Comparison of ENCODE assay signal across 26 cellular contexts in genomic region chr5:177261510-177261909, GRCh38.
"Had no signal": no experiment of that assay in that cellular context is flagged by ENCODE, and none has a peak within 500 bp of the region (broad histone marks: within the 10 kb centered on the region; RNA-seq: fewer than 3 reads in every experiment).

No MANE protein-coding gene starts in this region.

- H3K27me3 ChIP-seq: gastrocnemius medialis, neutrophil, pancreas, right atrium auricular region, sigmoid colon, spleen, suprapubic skin, transverse colon, upper lobe of right lung, uterus had no signal

- H3K27me3 Mint-ChIP-seq: naive B cell; natural killer cell treated with Interleukin-12 subunit alpha and Interleukin-12 subunit beta and Interleukin-15 and Interleukin-18, amount 100 ng/mL, for 72 hours; stimulated activated naive B cell treated with anti-CD40 and anti-IgM and Interleukin-4, amounts not matched to agents 10 μg/mL and 1 μg/mL and 100 μg/mL, for 72 hours; stimulated activated naive CD8-positive, alpha-beta T cell treated with anti-CD3 and anti-CD28 coated beads, Interleukin-15, amount 100 ng/mL, for 72 hours had no signal

- ATAC-seq: esophagus mucosa; gastrocnemius medialis; mucosa of descending colon; natural killer cell treated with Interleukin-12 subunit alpha and Interleukin-12 subunit beta and Interleukin-15 and Interleukin-18, amount 100 ng/mL, for 72 hours; stimulated activated naive B cell treated with anti-CD40 and anti-IgM and Interleukin-4, amounts not matched to agents 10 μg/mL and 1 μg/mL and 100 μg/mL, for 72 hours; stimulated activated naive CD8-positive, alpha-beta T cell treated with anti-CD3 and anti-CD28 coated beads, Interleukin-15, amount 100 ng/mL, for 72 hours; upper lobe of right lung had no signal

- DNase-seq: dermis blood vessel endothelial cell; foreskin fibroblast; gastrocnemius medialis; head of caudate nucleus; mesenchymal stem cell; mucosa of descending colon; naive B cell; pancreas; sigmoid colon; spleen; stimulated activated CD4-positive, alpha-beta T cell treated with anti-CD3 and anti-CD28 coated beads, Interleukin-4, amount 100 ng/mL, for 4 hours; stimulated activated naive B cell treated with anti-CD40 and anti-IgM and Interleukin-4, amounts not matched to agents 10 μg/mL and 1 μg/mL and 100 μg/mL, for 72 hours; stimulated activated naive CD8-positive, alpha-beta T cell treated with anti-CD3 and anti-CD28 coated beads, Interleukin-15, amount 100 ng/mL, for 72 hours; transverse colon; upper lobe of right lung; uterus had no signal

- H3K9me3 Mint-ChIP-seq: mesothelial cell of epicardium; naive B cell; natural killer cell treated with Interleukin-12 subunit alpha and Interleukin-12 subunit beta and Interleukin-15 and Interleukin-18, amount 100 ng/mL, for 72 hours; neural crest cell; stimulated activated naive B cell treated with anti-CD40 and anti-IgM and Interleukin-4, amounts not matched to agents 10 μg/mL and 1 μg/mL and 100 μg/mL, for 72 hours; stimulated activated naive CD8-positive, alpha-beta T cell treated with anti-CD3 and anti-CD28 coated beads, Interleukin-15, amount 100 ng/mL, for 72 hours had no signal

- H3K36me3 ChIP-seq: uterus had no signal

- H3K4me1 Mint-ChIP-seq: mesothelial cell of epicardium; naive B cell; neural crest cell; stimulated activated naive CD8-positive, alpha-beta T cell treated with anti-CD3 and anti-CD28 coated beads, Interleukin-15, amount 100 ng/mL, for 72 hours had no signal

- H3K4me1 ChIP-seq: prostate gland, right atrium auricular region, spleen, suprapubic skin, transverse colon, uterus had no signal

- H3K4me3 Mint-ChIP-seq: mesothelial cell of epicardium; naive B cell; natural killer cell treated with Interleukin-12 subunit alpha and Interleukin-12 subunit beta and Interleukin-15 and Interleukin-18, amount 100 ng/mL, for 72 hours; neural crest cell; stimulated activated naive B cell treated with anti-CD40 and anti-IgM and Interleukin-4, amounts not matched to agents 10 μg/mL and 1 μg/mL and 100 μg/mL, for 72 hours; stimulated activated naive CD8-positive, alpha-beta T cell treated with anti-CD3 and anti-CD28 coated beads, Interleukin-15, amount 100 ng/mL, for 72 hours had no signal

- H3K9me3 ChIP-seq: gastrocnemius medialis, mucosa of descending colon, neutrophil, pancreas, prostate gland, right atrium auricular region, sigmoid colon, spleen, suprapubic skin, transverse colon, upper lobe of right lung, uterus had no signal

- H3K4me3 ChIP-seq: coronary artery, gastrocnemius medialis, mucosa of descending colon, pancreas, prostate gland, right atrium auricular region, sigmoid colon, spleen, suprapubic skin, transverse colon, upper lobe of right lung, uterus had no signal

- H3K27ac Mint-ChIP-seq: mesothelial cell of epicardium; stimulated activated naive B cell treated with anti-CD40 and anti-IgM and Interleukin-4, amounts not matched to agents 10 μg/mL and 1 μg/mL and 100 μg/mL, for 72 hours had no signal

- H3K27ac ChIP-seq: coronary artery, epithelial cell of prostate, gastrocnemius medialis, neutrophil, prostate gland, right atrium auricular region, sigmoid colon, spleen, suprapubic skin, transverse colon, upper lobe of right lung, uterus had no signal
